In genomic region chr12:53625946-53626701, GRCh38 we compare ENCODE assay signal across 1 cellular context.
TF ChIP-seq lines count a peak whose summit lies in the region.

ATF7 (minus strand) TSS chr12:53626382; CDS start chr12:53601000, 25,382 bp downstream.

TF ChIP-seq in K562, 482 proteins besides CTCF, POLR2A, EP300 and RAD21 (continued from another document and continues in another):
- TF ChIP-seq MYC (IDR thresholded peaks at IDR 0.05; ENCODE audit: low read depth, low read length): peak; percentile 92
- no peak for TF ChIP-seq MYC (CRISPR knock-in tag; IDR thresholded peaks at IDR 0.05; ENCODE audit: borderline replicate concordance, low read depth)
- peak; percentile 6 to 62 for TF ChIP-seq NRF1 (conservative IDR thresholded peaks at IDR 0.05 in 1 of 2, IDR thresholded peaks at IDR 0.05 in 1 of 2)
- TF ChIP-seq POLR3G (IDR thresholded peaks at IDR 0.05; ENCODE audit: extremely low read depth, insufficient read length, insufficient replicate concordance): no peak
- TF ChIP-seq RBM25 (IDR thresholded peaks at IDR 0.05; ENCODE audit: low read depth, low read length, severe bottlenecking): peak; percentile 88
- peak; percentile 88 for TF ChIP-seq SP2 (IDR thresholded peaks at IDR 0.05; ENCODE audit: extremely low read depth, low read depth, low read length, poor library complexity, severe bottlenecking)
- peak; percentile 89 for TF ChIP-seq LCOR (CRISPR knock-in tag; IDR thresholded peaks at IDR 0.05)
- no peak for TF ChIP-seq SMAD3 (CRISPR knock-in tag; conservative IDR thresholded peaks at IDR 0.05)
- TF ChIP-seq CBFB (CRISPR knock-in tag; IDR thresholded peaks at IDR 0.05): no peak; the same call in 1 of the 2 replicates
- TF ChIP-seq NONO (IDR thresholded peaks at IDR 0.05; ENCODE audit: low read depth in 2 of 2, low read length in 1 of 2): peak in 1 of 2 experiments; percentile 99; a peak in 2 of 4 replicates
- TF ChIP-seq RB1 (IDR thresholded peaks at IDR 0.05; ENCODE audit: low read depth): peak; percentile 82
- TF ChIP-seq ZNF239 (CRISPR knock-in tag; IDR thresholded peaks at IDR 0.05): no peak
- no peak for TF ChIP-seq ZNF695 (CRISPR knock-in tag; IDR thresholded peaks at IDR 0.05)
- no peak for TF ChIP-seq SETDB1 (IDR thresholded peaks at IDR 0.05; ENCODE audit: low read length)
- no peak for TF ChIP-seq FOXA3 (CRISPR knock-in tag; conservative IDR thresholded peaks at IDR 0.05 in 1 of 2, IDR thresholded peaks at IDR 0.05 in 1 of 2)
- TF ChIP-seq NFIC (IDR thresholded peaks at IDR 0.05): peak; percentile 96
- peak; percentile 86 for TF ChIP-seq GABPB1 (CRISPR knock-in tag; IDR thresholded peaks at IDR 0.05)
- TF ChIP-seq, protein P1, sequence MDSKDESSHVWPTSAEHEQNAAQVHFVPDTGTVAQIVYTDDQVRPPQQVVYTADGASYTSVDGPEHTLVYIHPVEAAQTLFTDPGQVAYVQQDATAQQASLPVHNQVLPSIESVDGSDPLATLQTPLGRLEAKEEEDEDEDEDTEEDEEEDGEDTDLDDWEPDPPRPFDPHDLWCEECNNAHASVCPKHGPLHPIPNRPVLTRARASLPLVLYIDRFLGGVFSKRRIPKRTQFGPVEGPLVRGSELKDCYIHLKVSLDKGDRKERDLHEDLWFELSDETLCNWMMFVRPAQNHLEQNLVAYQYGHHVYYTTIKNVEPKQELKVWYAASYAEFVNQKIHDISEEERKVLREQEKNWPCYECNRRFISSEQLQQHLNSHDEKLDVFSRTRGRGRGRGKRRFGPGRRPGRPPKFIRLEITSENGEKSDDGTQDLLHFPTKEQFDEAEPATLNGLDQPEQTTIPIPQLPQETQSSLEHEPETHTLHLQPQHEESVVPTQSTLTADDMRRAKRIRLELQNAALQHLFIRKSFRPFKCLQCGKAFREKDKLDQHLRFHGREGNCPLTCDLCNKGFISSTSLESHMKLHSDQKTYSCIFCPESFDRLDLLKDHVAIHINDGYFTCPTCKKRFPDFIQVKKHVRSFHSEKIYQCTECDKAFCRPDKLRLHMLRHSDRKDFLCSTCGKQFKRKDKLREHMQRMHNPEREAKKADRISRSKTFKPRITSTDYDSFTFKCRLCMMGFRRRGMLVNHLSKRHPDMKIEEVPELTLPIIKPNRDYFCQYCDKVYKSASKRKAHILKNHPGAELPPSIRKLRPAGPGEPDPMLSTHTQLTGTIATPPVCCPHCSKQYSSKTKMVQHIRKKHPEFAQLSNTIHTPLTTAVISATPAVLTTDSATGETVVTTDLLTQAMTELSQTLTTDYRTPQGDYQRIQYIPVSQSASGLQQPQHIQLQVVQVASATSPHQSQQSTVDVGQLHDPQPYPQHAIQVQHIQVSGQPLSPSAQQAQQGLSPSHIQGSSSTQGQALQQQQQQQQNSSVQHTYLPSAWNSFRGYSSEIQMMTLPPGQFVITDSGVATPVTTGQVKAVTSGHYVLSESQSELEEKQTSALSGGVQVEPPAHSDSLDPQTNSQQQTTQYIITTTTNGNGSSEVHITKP (IDR thresholded peaks at IDR 0.05; ENCODE audit: partially characterized antibody): peak; percentile 100
- no peak for TF ChIP-seq KLF16 (IDR thresholded peaks at IDR 0.05)
- TF ChIP-seq NR2C1 (IDR thresholded peaks at IDR 0.05): no peak
- TF ChIP-seq NR2C1 (tag; IDR thresholded peaks at IDR 0.05): no peak
- no peak for TF ChIP-seq MCM2 (IDR thresholded peaks at IDR 0.05; ENCODE audit: low read depth)
- no peak for TF ChIP-seq FOXK1 (CRISPR knock-in tag; IDR thresholded peaks at IDR 0.05; ENCODE audit: borderline replicate concordance)
- peak; percentile 48 for TF ChIP-seq E2F8 (IDR thresholded peaks at IDR 0.05; ENCODE audit: low read depth, partially characterized antibody)
- TF ChIP-seq HDGF (IDR thresholded peaks at IDR 0.05): 0 out of 2 replicates have a peak, but pooled peaks have one; percentile 17
- TF ChIP-seq ZNF408 (CRISPR knock-in tag; IDR thresholded peaks at IDR 0.05; ENCODE audit: low read depth): no peak
- peak; percentile 91 for TF ChIP-seq BHLHE40 (IDR thresholded peaks at IDR 0.05; ENCODE audit: low read length)
- TF ChIP-seq ZNF57 (CRISPR knock-in tag; IDR thresholded peaks at IDR 0.05): no peak
- TF ChIP-seq, protein P2, sequence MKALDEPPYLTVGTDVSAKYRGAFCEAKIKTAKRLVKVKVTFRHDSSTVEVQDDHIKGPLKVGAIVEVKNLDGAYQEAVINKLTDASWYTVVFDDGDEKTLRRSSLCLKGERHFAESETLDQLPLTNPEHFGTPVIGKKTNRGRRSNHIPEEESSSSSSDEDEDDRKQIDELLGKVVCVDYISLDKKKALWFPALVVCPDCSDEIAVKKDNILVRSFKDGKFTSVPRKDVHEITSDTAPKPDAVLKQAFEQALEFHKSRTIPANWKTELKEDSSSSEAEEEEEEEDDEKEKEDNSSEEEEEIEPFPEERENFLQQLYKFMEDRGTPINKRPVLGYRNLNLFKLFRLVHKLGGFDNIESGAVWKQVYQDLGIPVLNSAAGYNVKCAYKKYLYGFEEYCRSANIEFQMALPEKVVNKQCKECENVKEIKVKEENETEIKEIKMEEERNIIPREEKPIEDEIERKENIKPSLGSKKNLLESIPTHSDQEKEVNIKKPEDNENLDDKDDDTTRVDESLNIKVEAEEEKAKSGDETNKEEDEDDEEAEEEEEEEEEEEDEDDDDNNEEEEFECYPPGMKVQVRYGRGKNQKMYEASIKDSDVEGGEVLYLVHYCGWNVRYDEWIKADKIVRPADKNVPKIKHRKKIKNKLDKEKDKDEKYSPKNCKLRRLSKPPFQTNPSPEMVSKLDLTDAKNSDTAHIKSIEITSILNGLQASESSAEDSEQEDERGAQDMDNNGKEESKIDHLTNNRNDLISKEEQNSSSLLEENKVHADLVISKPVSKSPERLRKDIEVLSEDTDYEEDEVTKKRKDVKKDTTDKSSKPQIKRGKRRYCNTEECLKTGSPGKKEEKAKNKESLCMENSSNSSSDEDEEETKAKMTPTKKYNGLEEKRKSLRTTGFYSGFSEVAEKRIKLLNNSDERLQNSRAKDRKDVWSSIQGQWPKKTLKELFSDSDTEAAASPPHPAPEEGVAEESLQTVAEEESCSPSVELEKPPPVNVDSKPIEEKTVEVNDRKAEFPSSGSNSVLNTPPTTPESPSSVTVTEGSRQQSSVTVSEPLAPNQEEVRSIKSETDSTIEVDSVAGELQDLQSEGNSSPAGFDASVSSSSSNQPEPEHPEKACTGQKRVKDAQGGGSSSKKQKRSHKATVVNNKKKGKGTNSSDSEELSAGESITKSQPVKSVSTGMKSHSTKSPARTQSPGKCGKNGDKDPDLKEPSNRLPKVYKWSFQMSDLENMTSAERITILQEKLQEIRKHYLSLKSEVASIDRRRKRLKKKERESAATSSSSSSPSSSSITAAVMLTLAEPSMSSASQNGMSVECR (CRISPR knock-in tag; IDR thresholded peaks at IDR 0.05): peak; percentile 70
- peak; percentile 74 for TF ChIP-seq ETV5 (CRISPR knock-in tag; IDR thresholded peaks at IDR 0.05; ENCODE audit: low read depth)
- TF ChIP-seq HCFC1 (IDR thresholded peaks at IDR 0.05; ENCODE audit: low read depth, low read length): peak; percentile 34; the same call in 1 of the 2 replicates
- no peak for TF ChIP-seq XRCC4 (IDR thresholded peaks at IDR 0.05; ENCODE audit: extremely low read depth, insufficient read depth, insufficient read length)
- TF ChIP-seq, protein P3, sequence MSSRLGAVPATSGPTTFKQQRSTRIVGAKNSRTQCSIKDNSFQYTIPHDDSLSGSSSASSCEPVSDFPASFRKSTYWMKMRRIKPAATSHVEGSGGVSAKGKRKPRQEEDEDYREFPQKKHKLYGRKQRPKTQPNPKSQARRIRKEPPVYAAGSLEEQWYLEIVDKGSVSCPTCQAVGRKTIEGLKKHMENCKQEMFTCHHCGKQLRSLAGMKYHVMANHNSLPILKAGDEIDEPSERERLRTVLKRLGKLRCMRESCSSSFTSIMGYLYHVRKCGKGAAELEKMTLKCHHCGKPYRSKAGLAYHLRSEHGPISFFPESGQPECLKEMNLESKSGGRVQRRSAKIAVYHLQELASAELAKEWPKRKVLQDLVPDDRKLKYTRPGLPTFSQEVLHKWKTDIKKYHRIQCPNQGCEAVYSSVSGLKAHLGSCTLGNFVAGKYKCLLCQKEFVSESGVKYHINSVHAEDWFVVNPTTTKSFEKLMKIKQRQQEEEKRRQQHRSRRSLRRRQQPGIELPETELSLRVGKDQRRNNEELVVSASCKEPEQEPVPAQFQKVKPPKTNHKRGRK (tag; IDR thresholded peaks at IDR 0.05): no peak
- TF ChIP-seq ESRRB (CRISPR knock-in tag; IDR thresholded peaks at IDR 0.05; ENCODE audit: borderline replicate concordance): no peak
- no peak for TF ChIP-seq ZC3H8 (IDR thresholded peaks at IDR 0.05)
- TF ChIP-seq GTF2F1 (IDR thresholded peaks at IDR 0.05; ENCODE audit: low read depth, low read length): no peak
- TF ChIP-seq KLF1 (tag; IDR thresholded peaks at IDR 0.05): peak; percentile 85; the same call in 1 of the 2 replicates
- TF ChIP-seq SAP30 (IDR thresholded peaks at IDR 0.05; ENCODE audit: borderline replicate concordance, insufficient read depth, low read depth, low read length, poor library complexity, severe bottlenecking): no peak
- TF ChIP-seq ZNF23 (CRISPR knock-in tag; IDR thresholded peaks at IDR 0.05): no peak
- peak; percentile 28 to 80; a peak in 2 of 4 replicates for TF ChIP-seq TRIM24 (IDR thresholded peaks at IDR 0.05)
- peak; percentile 61 for TF ChIP-seq HNRNPLL (IDR thresholded peaks at IDR 0.05; ENCODE audit: low read depth, low read length, poor library complexity, severe bottlenecking)
- no peak for TF ChIP-seq SIRT6 (IDR thresholded peaks at IDR 0.05; ENCODE audit: low read depth, low read length)
- no peak for TF ChIP-seq CEBPG (CRISPR knock-in tag; IDR thresholded peaks at IDR 0.05)
- no peak for TF ChIP-seq CEBPG (tag; conservative IDR thresholded peaks at IDR 0.05 in 1 of 2, IDR thresholded peaks at IDR 0.05 in 1 of 2)
- TF ChIP-seq ZKSCAN1 (IDR thresholded peaks at IDR 0.05; ENCODE audit: low read depth, low read length): no peak
- TF ChIP-seq ZNF407 (IDR thresholded peaks at IDR 0.05; ENCODE audit: low read depth): no peak; the same call in 1 of the 2 replicates
- no peak; a peak in 1 of 4 replicates for TF ChIP-seq RCOR1 (IDR thresholded peaks at IDR 0.05; ENCODE audit: borderline replicate concordance in 1 of 2, low read depth in 2 of 2, low read length in 2 of 2)
- TF ChIP-seq MAZ (CRISPR knock-in tag; conservative IDR thresholded peaks at IDR 0.05 in 1 of 2, IDR thresholded peaks at IDR 0.05 in 1 of 2): peak; percentile 91 to 96
